In the genomic region with DNA sequence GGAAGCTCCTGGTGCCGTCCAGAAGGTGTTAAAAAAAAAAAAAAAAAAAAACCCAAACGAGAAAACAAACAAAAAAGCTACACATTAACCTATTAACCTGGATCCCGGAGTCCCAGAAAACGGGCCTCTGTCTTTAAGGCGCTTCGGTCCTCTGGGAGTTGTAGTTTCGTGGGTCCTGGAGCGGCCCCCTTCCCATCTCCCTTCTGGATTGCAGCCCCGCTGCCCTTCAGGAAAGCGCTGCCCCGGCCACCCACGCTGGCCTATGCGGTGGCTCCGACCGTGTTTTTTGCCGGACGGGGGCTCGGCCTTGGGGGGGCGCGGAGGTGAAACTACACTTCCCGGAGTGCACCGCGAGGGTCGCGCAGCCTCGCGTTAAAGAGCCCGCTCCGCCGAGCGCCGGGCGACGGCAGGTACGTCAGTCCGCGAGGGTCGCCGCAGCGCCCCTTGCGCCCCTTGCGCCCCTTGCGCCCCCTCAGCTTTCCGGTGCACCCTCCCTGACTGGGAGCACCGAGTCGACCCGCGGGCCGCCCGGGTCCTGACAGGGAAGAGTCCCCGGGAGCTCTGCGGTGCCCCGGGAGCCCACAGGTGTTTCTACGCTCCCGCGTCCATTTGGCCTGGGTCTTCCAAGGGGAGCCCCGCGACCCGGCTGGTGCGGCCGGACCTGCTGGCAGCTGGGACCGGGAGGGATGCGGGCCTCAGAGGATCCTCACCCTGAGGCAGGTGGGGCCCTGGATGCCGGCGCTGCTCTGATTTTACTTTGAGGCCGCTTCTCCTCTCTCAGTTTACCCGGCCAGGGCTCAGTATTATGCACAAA, we compare ENCODE assay signal across 8 cellular contexts. TPM values are rescaled to one million over a fixed set of nuclear protein-coding genes. Genes with fewer than 3 reads are reported as not detected.
DNase-seq lines count a peak whose midpoint lies in the region; ATAC-seq, FAIRE-seq and TF ChIP-seq lines count a peak whose summit lies in the region.

A gene (plus strand): TSS at position 375 of the 814 bp plus-strand sequence. CDS start 8,596 bp downstream, outside the sequence.

- ATAC-seq in GM21723 (IDR thresholded peaks at IDR 0.05; ENCODE audit: unreplicated experiment): peak; percentile 93

- H3K27ac ChIP-seq in adrenal gland (peak within 1 kb of the TSS; percentile 76 to 96 (median 88)), right atrium auricular region (peak within 1 kb of the TSS; percentile 85 to 95)

- no peak for TF ChIP-seq POLR2A in adrenal gland (IDR thresholded peaks at IDR 0.05)

- DNase-seq in G401 (ENCODE audit: low spot score): peak; percentile 82
- DNase-seq in KG1 (lab: John Stamatoyannopoulos, UW): peak; percentile 80
- DNase-seq in SW480 (ENCODE audit: low spot score): peak; percentile 72
- peak; percentile 51 to 75 (median 63) for DNase-seq in adrenal gland
- peak; percentile 72 for DNase-seq in right atrium auricular region (ENCODE audit: low spot score)
- DNase-seq in pulmonary artery endothelial cell (ENCODE audit: low read depth, low spot score): no peak
- DNase-seq in urothelium cell line (ENCODE audit: low spot score): peak; percentile 87

- H3K27me3 ChIP-seq in adrenal gland: no peaks in the 10 kb centered on the region
- no peaks in the 10 kb centered on the region for H3K27me3 ChIP-seq in right atrium auricular region

- TF ChIP-seq CTCF in adrenal gland (IDR thresholded peaks at IDR 0.05): no peak
- peak in 1 of 2 donors; percentile 14 for TF ChIP-seq CTCF in right atrium auricular region (IDR thresholded peaks at IDR 0.05)

- H3K4me1 ChIP-seq in adrenal gland (replicated peaks in 1 of 2) (peaks cover 0 to 10% of the 10 kb centered on the region in 2 donors), right atrium auricular region (peaks cover 0 to 11% of the 10 kb centered on the region in 2 donors)

- peak; percentile 79 for FAIRE-seq in urothelium cell line (lab: Jason Lieb, UNC)

- peak within 1 kb of the TSS; percentile 64 to 97 (median 88) for H3K4me3 ChIP-seq in adrenal gland
- peak within 1 kb of the TSS; percentile 89 to 95 for H3K4me3 ChIP-seq in right atrium auricular region

- in situ Hi-C loops in G401 (cut with HindIII; ENCODE audit: low sequenced_read_pairs): no loop called here

- WGBS in adrenal gland, 4 donors: 0 to 1% (median 0%) methylated on average over 17 to 67 of the region's 67 CpGs

- H3K9me3 ChIP-seq in adrenal gland (replicated peaks in 1 of 3): no peaks in the 10 kb centered on the region
- no peaks in the 10 kb centered on the region for H3K9me3 ChIP-seq in right atrium auricular region

- intact Hi-C loops in adrenal gland (cut with DNase I): no loop called here

- H3K36me3 ChIP-seq in adrenal gland (replicated peaks in 1 of 2) (no peaks in the 10 kb centered on the region), right atrium auricular region (no peaks in the 10 kb centered on the region)

RNA-seq across cellular contexts. Expression of the gene that starts here (rescaled TPM):
- 12.9 and 15.8 TPM in 2 replicates for total RNA-seq in G401 (2014; rRNA removed; shearing (Covaris generic))
- total RNA-seq in adrenal gland: 10 to 100 TPM; 17.4 to 33.5 (median 24.6) TPM
- 10 to 100 TPM in 2 of 3 donors, 1 to 10 TPM in 1; 5.2 to 34.8 (median 23.8) TPM for polyA plus RNA-seq in adrenal gland
- total RNA-seq in right atrium auricular region: 10 to 100 TPM in 1 of 2 donors, 1 to 10 TPM in 1; 9.5 to 10.2 TPM
- total RNA-seq in pulmonary artery endothelial cell: 10.1 and 10.5 TPM in 2 replicates
